1 cellular context compared by ENCODE assay signal in genomic region chrX:133986008-133986683, GRCh38.
TF ChIP-seq lines count a peak whose summit lies in the region.

No MANE protein-coding gene starts in this region.

TF ChIP-seq in HEK293, 187 proteins besides CTCF, POLR2A, EP300 and RAD21 (continued from another document):
- TF ChIP-seq ZNF704 (tag by site-specific recombination; IDR thresholded peaks at IDR 0.05) (no peak), ZSCAN5A (tag by site-specific recombination; IDR thresholded peaks at IDR 0.05) (no peak), ZNF555 (tag by site-specific recombination; conservative IDR thresholded peaks at IDR 0.05) (no peak), ZBTB20 (tag by site-specific recombination; IDR thresholded peaks at IDR 0.05) (peak; percentile 47; the same call in 1 of the 2 replicates), ZNF324 (tag by site-specific recombination; IDR thresholded peaks at IDR 0.05) (no peak), ZSCAN18 (tag by site-specific recombination; IDR thresholded peaks at IDR 0.05) (no peak), PATZ1 (tag by site-specific recombination; IDR thresholded peaks at IDR 0.05) (peak; percentile 74), ZNF501 (tag by site-specific recombination; IDR thresholded peaks at IDR 0.05) (no peak), ZNF433 (tag by site-specific recombination; IDR thresholded peaks at IDR 0.05; ENCODE audit: low read depth) (no peak), ZFP3 (tag by site-specific recombination; IDR thresholded peaks at IDR 0.05; ENCODE audit: low read depth) (no peak), GLIS2 (tag by site-specific recombination; IDR thresholded peaks at IDR 0.05) (peak; percentile 41; the same call in 1 of the 2 replicates), HIC1 (tag by site-specific recombination; IDR thresholded peaks at IDR 0.05) (no peak)
